28 cellular contexts compared by ENCODE assay signal in genomic region chr11:82831364-82831763, GRCh38.
"Had no signal": no experiment of that assay in that cellular context is flagged by ENCODE, and none has a peak within 500 bp of the region (broad histone marks: within the 10 kb centered on the region; RNA-seq: fewer than 3 reads in every experiment).

No MANE protein-coding gene starts in this region.

- ATAC-seq: activated naive CD4-positive, alpha-beta T cell treated with anti-CD3 and anti-CD28 coated beads, Interleukin-2, amount 50 U/mL, for 72 hours; activated naive CD8-positive, alpha-beta T cell treated with anti-CD3 and anti-CD28 coated beads, Interleukin-2, amount 50 U/mL, for 24 hours; activated T-cell treated with anti-CD3 and anti-CD28 coated beads, Interleukin-2, amount 50 U/mL, for 4 hours; T-cell had no signal

- H3K36me3 ChIP-seq: brain microvascular endothelial cell, cardiac muscle cell had no signal

- H3K4me3 ChIP-seq: cardiac muscle cell, SK-N-MC had no signal

- H3K27ac ChIP-seq: brain microvascular endothelial cell, cardiac muscle cell, SK-N-MC had no signal

- H3K27me3 ChIP-seq: brain microvascular endothelial cell, cardiac muscle cell had no signal

- DNase-seq: activated B cell treated with CpG ODN at 0.5 μM for 24 hours; activated CD4-positive, alpha-beta memory T cell treated with anti-CD3 and anti-CD28 coated beads for 36 hours; activated CD4-positive, alpha-beta T cell treated with anti-CD3 and anti-CD28 coated beads for 1 hour; activated CD4-positive, alpha-beta T cell treated with anti-CD3 and anti-CD28 coated beads, Interleukin-2, amount 10 ng/mL, durations not matched to agents 24 days and 14 days; activated CD8-positive, alpha-beta memory T cell treated with anti-CD3 and anti-CD28 coated beads for 24 hours; activated effector memory CD4-positive, alpha-beta T cell treated with anti-CD3 and anti-CD28 coated beads, Interleukin-2, amount 50 U/mL, for 16 hours; activated naive CD4-positive, alpha-beta T cell treated with Interleukin-2 at 50 U/mL for 16 hours; activated naive CD8-positive, alpha-beta T cell treated with anti-CD3 and anti-CD28 coated beads, Interleukin-2, amount 50 U/mL, for 24 hours; activated T-cell treated with anti-CD3 and anti-CD28 coated beads, Interleukin-2, amount 50 U/mL, for 4 hours; amygdala; brain microvascular endothelial cell; cerebellar nuclear complex; Karpas-422; MM.1S; NCI-H146; NCI-H187 treated with DMSO at 0.1 percent for 48 hours; NCI-H2107; NCI-H524 treated with DMSO at 0.1 percent for 48 hours; NCI-H748 treated with DMSO at 0.1 percent for 48 hours; SIG-M5; T-cell; T-helper 2 cell; T1000 had no signal

- FAIRE-seq: astrocyte, TTC549 had no signal
